In genomic region chr21:26832513-26832912, GRCh38 we compare ENCODE assay signal across 21 cellular contexts. TPM values are rescaled to one million over a fixed set of nuclear protein-coding genes. Genes with fewer than 3 reads are reported as not detected.
DNase-seq lines count a peak whose midpoint lies in the region; ATAC-seq and TF ChIP-seq lines count a peak whose summit lies in the region.
"Had no signal": no experiment of that assay in that cellular context is flagged by ENCODE, and none has a peak within 500 bp of the region (broad histone marks: within the 10 kb centered on the region; RNA-seq: fewer than 3 reads in every experiment).

No MANE protein-coding gene starts in this region.

- no peaks in the 10 kb centered on the region for H3K36me3 Mint-ChIP-seq in activated CD4-positive, alpha-beta memory T cell treated with anti-CD3 and anti-CD28 coated beads, Interleukin-2, amount 10 ng/mL, durations not matched to agents 7 days and 5 days (ENCODE audit: low read depth)
- H3K36me3 Mint-ChIP-seq in activated CD4-positive, alpha-beta memory T cell treated with anti-CD3 and anti-CD28 coated beads for 36 hours: no peaks in the 10 kb centered on the region

- DNase-seq in activated CD4-positive, alpha-beta memory T cell treated with anti-CD3 and anti-CD28 coated beads, Interleukin-2, amount 10 ng/mL, durations not matched to agents 7 days and 5 days: no peak
- no peak for DNase-seq in activated CD4-positive, alpha-beta memory T cell treated with anti-CD3 and anti-CD28 coated beads for 36 hours
- DNase-seq in amniotic epithelial cell (ENCODE audit: low read depth): peak; percentile 76
- no peak for DNase-seq in upper lobe of right lung
- DNase-seq in OCI-M2 (lab: John Stamatoyannopoulos, UW; ENCODE audit: unreplicated experiment): no peak
- no peak for DNase-seq in effector CD8-positive, alpha-beta T cell (lab: John Stamatoyannopoulos, UW)
- DNase-seq: Caco-2; CD4-positive, alpha-beta T cell; GF-D8; H9; NCI-H1417; NCI-H187; NCI-H2107; NCI-H2227 treated with DMSO at 0.1 percent for 48 hours; NCI-H510A treated with DMSO at 0.1 percent for 48 hours; NCI-H82 had no signal

- H3K9me3 ChIP-seq in KOPT-K1 (ENCODE audit: insufficient read depth, low read length, poor library complexity, severe bottlenecking) (no peaks in the 10 kb centered on the region), upper lobe of right lung (no peaks in the 10 kb centered on the region)
- H3K9me3 ChIP-seq: A549, Caco-2 had no signal

- H3K27ac ChIP-seq in KOPT-K1 (ENCODE audit: low read depth, low read length, poor library complexity, severe bottlenecking): peak overlapping the region; percentile 80
- no peak overlapping the region for H3K27ac ChIP-seq in upper lobe of right lung
- H3K27ac ChIP-seq: A549, KMS-11 had no signal

- H3K27ac Mint-ChIP-seq in activated CD4-positive, alpha-beta memory T cell treated with anti-CD3 and anti-CD28 coated beads, Interleukin-2, amount 10 ng/mL, durations not matched to agents 7 days and 5 days: no peak overlapping the region
- no peak overlapping the region for H3K27ac Mint-ChIP-seq in activated CD4-positive, alpha-beta memory T cell treated with anti-CD3 and anti-CD28 coated beads for 36 hours
- H3K27ac Mint-ChIP-seq: CD4-positive, alpha-beta T cell; H9 had no signal

- H3K4me3 Mint-ChIP-seq in activated CD4-positive, alpha-beta memory T cell treated with anti-CD3 and anti-CD28 coated beads, Interleukin-2, amount 10 ng/mL, durations not matched to agents 7 days and 5 days: peak overlapping the region; percentile 3
- H3K4me3 Mint-ChIP-seq in activated CD4-positive, alpha-beta memory T cell treated with anti-CD3 and anti-CD28 coated beads for 36 hours: no peak overlapping the region
- H3K4me3 Mint-ChIP-seq: CD4-positive, alpha-beta T cell; H9 had no signal

- no peaks in the 10 kb centered on the region for H3K9me3 Mint-ChIP-seq in activated CD4-positive, alpha-beta memory T cell treated with anti-CD3 and anti-CD28 coated beads, Interleukin-2, amount 10 ng/mL, durations not matched to agents 7 days and 5 days
- no peaks in the 10 kb centered on the region for H3K9me3 Mint-ChIP-seq in activated CD4-positive, alpha-beta memory T cell treated with anti-CD3 and anti-CD28 coated beads for 36 hours
- H3K9me3 Mint-ChIP-seq: CD4-positive, alpha-beta T cell; H9 had no signal

- CTCF ChIA-PET in activated CD4-positive, alpha-beta memory T cell treated with anti-CD3 and anti-CD28 coated beads, Interleukin-2, amount 10 ng/mL, durations not matched to agents 7 days and 5 days (lab: Charles Lee): interaction anchor here (0.9 kb wide), 1 partner anchor 17 kb away, joined by 3 read pairs; no protein-coding TSS in a partner anchor
- CTCF ChIA-PET in activated CD4-positive, alpha-beta memory T cell treated with anti-CD3 and anti-CD28 coated beads for 36 hours (lab: Charles Lee): interaction anchor here (0.6 to 1.0 kb wide), 2 partner anchors 12 to 53 kb away, joined by 3 read pairs; no protein-coding TSS in a partner anchor

- POLR2A ChIA-PET in activated CD4-positive, alpha-beta memory T cell treated with anti-CD3 and anti-CD28 coated beads, Interleukin-2, amount 10 ng/mL, durations not matched to agents 7 days and 5 days (lab: Charles Lee): interaction anchor here (1.7 kb wide), 1 partner anchor 12 kb away, joined by 3 read pairs; the partner anchor contains the start of gene ADAMTS1
- POLR2A ChIA-PET in activated CD4-positive, alpha-beta memory T cell treated with anti-CD3 and anti-CD28 coated beads for 36 hours (lab: Charles Lee): no interaction called here

- H3K4me1 ChIP-seq in upper lobe of right lung: peaks cover 1% of the 10 kb centered on the region
- H3K4me1 ChIP-seq: A549, Caco-2 had no signal

- peak; percentile 20 for ATAC-seq in upper lobe of right lung
- ATAC-seq: A549, HepG2, Panc1 had no signal

- peaks cover 17% of the 10 kb centered on the region for H3K36me3 ChIP-seq in KOPT-K1 (ENCODE audit: insufficient read depth, low read length)
- H3K36me3 ChIP-seq in upper lobe of right lung: peaks cover 13% of the 10 kb centered on the region

- peaks cover 32% of the 10 kb centered on the region for H3K4me1 Mint-ChIP-seq in activated CD4-positive, alpha-beta memory T cell treated with anti-CD3 and anti-CD28 coated beads, Interleukin-2, amount 10 ng/mL, durations not matched to agents 7 days and 5 days
- peaks cover 8% of the 10 kb centered on the region for H3K4me1 Mint-ChIP-seq in activated CD4-positive, alpha-beta memory T cell treated with anti-CD3 and anti-CD28 coated beads for 36 hours (ENCODE audit: low read depth)

- H3K4me3 ChIP-seq in upper lobe of right lung: no peak overlapping the region
- H3K4me3 ChIP-seq: A549 had no signal

- H3K27me3 ChIP-seq in upper lobe of right lung: no peaks in the 10 kb centered on the region

- H3K27me3 Mint-ChIP-seq in activated CD4-positive, alpha-beta memory T cell treated with anti-CD3 and anti-CD28 coated beads, Interleukin-2, amount 10 ng/mL, durations not matched to agents 7 days and 5 days: peaks cover 4% of the 10 kb centered on the region
- H3K27me3 Mint-ChIP-seq in activated CD4-positive, alpha-beta memory T cell treated with anti-CD3 and anti-CD28 coated beads for 36 hours: peaks cover 14% of the 10 kb centered on the region

- intact Hi-C loops in activated CD4-positive, alpha-beta memory T cell treated with anti-CD3 and anti-CD28 coated beads for 36 hours (cut with micrococcal nuclease): no loop called here
- intact Hi-C loops in upper lobe of right lung (cut with DNase I): no loop called here

- no peak for TF ChIP-seq CTCF in upper lobe of right lung (IDR thresholded peaks at IDR 0.05)

RNA-seq across cellular contexts. Expression of gene ADAMTS1, which starts 12.7 kb away (rescaled TPM):
- total RNA-seq in activated CD4-positive, alpha-beta memory T cell treated with anti-CD3 and anti-CD28 coated beads, Interleukin-2, amount 10 ng/mL, durations not matched to agents 7 days and 5 days: 1 to 10 TPM; 1.2 to 1.4 TPM
- total RNA-seq in activated CD4-positive, alpha-beta memory T cell treated with anti-CD3 and anti-CD28 coated beads for 36 hours: not detected
- 122 TPM for total RNA-seq in upper lobe of right lung
- total RNA-seq: Caco-2 had no signal

Comparison
In these comparisons a context has a peak if more than half of its experiments do, and no peak if none do; other contexts are left out.
1. RNA of gene ADAMTS1, which starts 12.7 kb away (total RNA-seq): 122 TPM in upper lobe of right lung (single experiment); 1.2 to 1.4 TPM in activated CD4-positive, alpha-beta memory T cell treated with anti-CD3 and anti-CD28 coated beads, Interleukin-2, amount 10 ng/mL, durations not matched to agents 7 days and 5 days and not detected in activated CD4-positive, alpha-beta memory T cell treated with anti-CD3 and anti-CD28 coated beads for 36 hours; every median in the first group is over 10 times any median in the second.